8 cellular contexts compared by ENCODE assay signal in the genomic region with DNA sequence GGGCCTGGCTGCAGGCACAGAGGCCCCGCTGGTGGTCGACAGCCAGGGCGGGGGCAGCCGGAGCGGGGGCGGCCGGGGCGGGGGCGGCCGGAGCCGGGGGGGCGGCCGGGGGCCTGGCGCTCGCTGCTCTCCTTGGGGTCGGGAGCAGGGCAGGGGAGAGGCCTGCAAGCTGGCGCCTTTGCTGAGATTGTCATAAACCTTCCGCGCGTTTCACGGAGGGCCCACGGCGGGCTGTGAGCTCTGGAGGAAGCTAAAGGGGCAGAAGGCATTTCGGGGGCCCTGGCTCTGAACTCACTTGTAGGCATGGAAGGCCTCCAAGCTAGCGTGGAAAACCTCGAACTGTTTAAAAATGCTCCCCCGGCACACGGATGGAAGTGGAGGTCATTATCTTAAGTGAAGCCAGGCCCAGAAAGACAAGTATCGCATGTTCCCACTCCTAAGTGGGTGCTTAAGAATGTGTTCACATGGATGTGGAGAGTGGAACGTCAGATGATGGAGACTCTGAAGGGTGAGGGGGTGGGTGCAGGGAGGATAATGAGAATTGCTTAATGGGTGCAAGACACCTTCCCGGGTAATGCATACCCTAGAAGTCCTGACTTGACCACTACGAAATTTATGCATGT. TPM values are rescaled to one million over a fixed set of nuclear protein-coding genes. Genes with fewer than 3 reads are reported as not detected.
A peak's percentile ranks its signal among the peaks of the same experiment; 100 is the strongest.
DNase-seq lines count a peak whose midpoint lies in the region; ATAC-seq lines count a peak whose summit lies in the region.

No MANE protein-coding gene starts in this region.

- DNase-seq in SIG-M5 treated with dmso at 0.1 percent for 504 hours (lab: John Stamatoyannopoulos, UW; ENCODE audit: unreplicated experiment) (peak; percentile 53), SIG-M5 (lab: John Stamatoyannopoulos, UW) (no peak), KBM-7 (peak; percentile 49), astrocyte of the hippocampus (ENCODE audit: low read depth, low spot score) (peak; percentile 45), iris pigment epithelial cell (ENCODE audit: low read depth) (peak; percentile 32), A172 (ENCODE audit: low spot score) (no peak)
- peak in 1 of 2 donors; percentile 56 for DNase-seq in stimulated activated effector memory CD8-positive, alpha-beta T cell treated with anti-CD3 and anti-CD28 coated beads, Interleukin-12 subunit alpha, Interleukin-12 subunit beta, amount 100 ng/mL, for 72 hours (ENCODE audit: low spot score in 2 of 2)
- no peak for DNase-seq in activated effector memory CD4-positive, alpha-beta T cell treated with anti-CD3 and anti-CD28 coated beads, Interleukin-2, amount 50 U/mL, for 16 hours

- no peaks in the 10 kb centered on the region for H3K9me3 Mint-ChIP-seq in stimulated activated effector memory CD8-positive, alpha-beta T cell treated with anti-CD3 and anti-CD28 coated beads, Interleukin-12 subunit alpha, Interleukin-12 subunit beta, amount 100 ng/mL, for 72 hours

- in situ Hi-C loops in KBM-7 (cut with MboI; ENCODE audit: low pct_unique_long_range_greater_than_20kb, low sequenced_read_pairs), result loop anchor here (25.0 kb wide), 1 partner anchor 529 kb away; a partner anchor contains a TSS

- no peaks in the 10 kb centered on the region for H3K36me3 Mint-ChIP-seq in stimulated activated effector memory CD8-positive, alpha-beta T cell treated with anti-CD3 and anti-CD28 coated beads, Interleukin-12 subunit alpha, Interleukin-12 subunit beta, amount 100 ng/mL, for 72 hours

- ATAC-seq in stimulated activated effector memory CD8-positive, alpha-beta T cell treated with anti-CD3 and anti-CD28 coated beads, Interleukin-12 subunit alpha, Interleukin-12 subunit beta, amount 100 ng/mL, for 72 hours, result peak; percentile 26

- peak overlapping the region; percentile 76 for H3K4me3 Mint-ChIP-seq in stimulated activated effector memory CD8-positive, alpha-beta T cell treated with anti-CD3 and anti-CD28 coated beads, Interleukin-12 subunit alpha, Interleukin-12 subunit beta, amount 100 ng/mL, for 72 hours

- peaks cover 26% of the 10 kb centered on the region for H3K4me1 Mint-ChIP-seq in stimulated activated effector memory CD8-positive, alpha-beta T cell treated with anti-CD3 and anti-CD28 coated beads, Interleukin-12 subunit alpha, Interleukin-12 subunit beta, amount 100 ng/mL, for 72 hours

- H3K27ac Mint-ChIP-seq in stimulated activated effector memory CD8-positive, alpha-beta T cell treated with anti-CD3 and anti-CD28 coated beads, Interleukin-12 subunit alpha, Interleukin-12 subunit beta, amount 100 ng/mL, for 72 hours, result no peak overlapping the region

RNA-seq across cellular contexts. Expression of a gene that starts 0.6 kb away (rescaled TPM):
- total RNA-seq in A172 (2014; rRNA removed; shearing (Covaris generic)), result 5.7 and 20.0 TPM in 2 replicates

RNA-seq across cellular contexts. Expression of a gene that starts 31.3 kb away (rescaled TPM):
- total RNA-seq in A172 (2014; rRNA removed; shearing (Covaris generic)), result 94.3 and 98.5 TPM in 2 replicates

Comparison
In these comparisons a context has a peak if more than half of its experiments do, and no peak if none do; other contexts are left out.
1. DNase-seq: peak in SIG-M5 treated with dmso at 0.1 percent for 504 hours (single experiment), KBM-7 (single experiment), astrocyte of the hippocampus (single experiment) and iris pigment epithelial cell (single experiment); none in SIG-M5 (single experiment), A172 (single experiment) and activated effector memory CD4-positive, alpha-beta T cell treated with anti-CD3 and anti-CD28 coated beads, Interleukin-2, amount 50 U/mL, for 16 hours (single experiment).